2 cellular contexts compared by ENCODE assay signal in genomic region chr6:127073222-127073621, GRCh38.
TF ChIP-seq lines count a peak whose summit lies in the region.

No MANE protein-coding gene starts in this region.

TF ChIP-seq in IMR-90, 13 proteins besides CTCF, POLR2A, EP300 and RAD21:
- TF ChIP-seq RCOR1 (IDR thresholded peaks at IDR 0.05; ENCODE audit: insufficient replicate concordance, low read length) (no peak), ELK1 (IDR thresholded peaks at IDR 0.05; ENCODE audit: borderline replicate concordance, low read depth, low read length) (no peak), MAZ (IDR thresholded peaks at IDR 0.05; ENCODE audit: borderline replicate concordance, low read depth, low read length) (no peak), MAFK (IDR thresholded peaks at IDR 0.05; ENCODE audit: low read depth, low read length) (no peak), SMC3 (IDR thresholded peaks at IDR 0.05; ENCODE audit: low read depth, low read length) (no peak), NFE2L2 (IDR thresholded peaks at IDR 0.05; ENCODE audit: low read depth, low read length) (no peak), BHLHE40 (IDR thresholded peaks at IDR 0.05; ENCODE audit: low read depth, low read length) (no peak), CEBPB (IDR thresholded peaks at IDR 0.05; ENCODE audit: low read depth, low read length) (no peak), FOS (IDR thresholded peaks at IDR 0.05; ENCODE audit: low read depth, low read length) (no peak), MXI1 (IDR thresholded peaks at IDR 0.05; ENCODE audit: borderline replicate concordance, low read depth, low read length) (no peak), RFX5 (IDR thresholded peaks at IDR 0.05; ENCODE audit: low read depth, low read length) (no peak), CHD1 (IDR thresholded peaks at IDR 0.05; ENCODE audit: low read depth, low read length) (no peak)
- TF ChIP-seq, protein P1, sequence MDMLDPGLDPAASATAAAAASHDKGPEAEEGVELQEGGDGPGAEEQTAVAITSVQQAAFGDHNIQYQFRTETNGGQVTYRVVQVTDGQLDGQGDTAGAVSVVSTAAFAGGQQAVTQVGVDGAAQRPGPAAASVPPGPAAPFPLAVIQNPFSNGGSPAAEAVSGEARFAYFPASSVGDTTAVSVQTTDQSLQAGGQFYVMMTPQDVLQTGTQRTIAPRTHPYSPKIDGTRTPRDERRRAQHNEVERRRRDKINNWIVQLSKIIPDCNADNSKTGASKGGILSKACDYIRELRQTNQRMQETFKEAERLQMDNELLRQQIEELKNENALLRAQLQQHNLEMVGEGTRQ (IDR thresholded peaks at IDR 0.05; ENCODE audit: low read depth, low read length) = no peak

TF ChIP-seq in GM23338, 12 proteins besides CTCF, POLR2A, EP300 and RAD21:
- TF ChIP-seq POLR2AphosphoS5 (IDR thresholded peaks at IDR 0.05; ENCODE audit: low read depth) = no peak
- no peak for TF ChIP-seq EZH2phosphoT487 (IDR thresholded peaks at IDR 0.05; ENCODE audit: unreplicated experiment)
- TF ChIP-seq ZNF331 (CRISPR knock-in tag; IDR thresholded peaks at IDR 0.05; ENCODE audit: low read depth) = no peak
- no peak for TF ChIP-seq JUNB (IDR thresholded peaks at IDR 0.05; ENCODE audit: unreplicated experiment)
- TF ChIP-seq EZH2 (IDR thresholded peaks at IDR 0.05; ENCODE audit: low read depth, unreplicated experiment) = no peak
- no peak for TF ChIP-seq CREB1 (CRISPR knock-in tag; IDR thresholded peaks at IDR 0.05; ENCODE audit: low read depth)
- no peak for TF ChIP-seq STAT1 (IDR thresholded peaks at IDR 0.05; ENCODE audit: unreplicated experiment)
- TF ChIP-seq, protein P2, sequence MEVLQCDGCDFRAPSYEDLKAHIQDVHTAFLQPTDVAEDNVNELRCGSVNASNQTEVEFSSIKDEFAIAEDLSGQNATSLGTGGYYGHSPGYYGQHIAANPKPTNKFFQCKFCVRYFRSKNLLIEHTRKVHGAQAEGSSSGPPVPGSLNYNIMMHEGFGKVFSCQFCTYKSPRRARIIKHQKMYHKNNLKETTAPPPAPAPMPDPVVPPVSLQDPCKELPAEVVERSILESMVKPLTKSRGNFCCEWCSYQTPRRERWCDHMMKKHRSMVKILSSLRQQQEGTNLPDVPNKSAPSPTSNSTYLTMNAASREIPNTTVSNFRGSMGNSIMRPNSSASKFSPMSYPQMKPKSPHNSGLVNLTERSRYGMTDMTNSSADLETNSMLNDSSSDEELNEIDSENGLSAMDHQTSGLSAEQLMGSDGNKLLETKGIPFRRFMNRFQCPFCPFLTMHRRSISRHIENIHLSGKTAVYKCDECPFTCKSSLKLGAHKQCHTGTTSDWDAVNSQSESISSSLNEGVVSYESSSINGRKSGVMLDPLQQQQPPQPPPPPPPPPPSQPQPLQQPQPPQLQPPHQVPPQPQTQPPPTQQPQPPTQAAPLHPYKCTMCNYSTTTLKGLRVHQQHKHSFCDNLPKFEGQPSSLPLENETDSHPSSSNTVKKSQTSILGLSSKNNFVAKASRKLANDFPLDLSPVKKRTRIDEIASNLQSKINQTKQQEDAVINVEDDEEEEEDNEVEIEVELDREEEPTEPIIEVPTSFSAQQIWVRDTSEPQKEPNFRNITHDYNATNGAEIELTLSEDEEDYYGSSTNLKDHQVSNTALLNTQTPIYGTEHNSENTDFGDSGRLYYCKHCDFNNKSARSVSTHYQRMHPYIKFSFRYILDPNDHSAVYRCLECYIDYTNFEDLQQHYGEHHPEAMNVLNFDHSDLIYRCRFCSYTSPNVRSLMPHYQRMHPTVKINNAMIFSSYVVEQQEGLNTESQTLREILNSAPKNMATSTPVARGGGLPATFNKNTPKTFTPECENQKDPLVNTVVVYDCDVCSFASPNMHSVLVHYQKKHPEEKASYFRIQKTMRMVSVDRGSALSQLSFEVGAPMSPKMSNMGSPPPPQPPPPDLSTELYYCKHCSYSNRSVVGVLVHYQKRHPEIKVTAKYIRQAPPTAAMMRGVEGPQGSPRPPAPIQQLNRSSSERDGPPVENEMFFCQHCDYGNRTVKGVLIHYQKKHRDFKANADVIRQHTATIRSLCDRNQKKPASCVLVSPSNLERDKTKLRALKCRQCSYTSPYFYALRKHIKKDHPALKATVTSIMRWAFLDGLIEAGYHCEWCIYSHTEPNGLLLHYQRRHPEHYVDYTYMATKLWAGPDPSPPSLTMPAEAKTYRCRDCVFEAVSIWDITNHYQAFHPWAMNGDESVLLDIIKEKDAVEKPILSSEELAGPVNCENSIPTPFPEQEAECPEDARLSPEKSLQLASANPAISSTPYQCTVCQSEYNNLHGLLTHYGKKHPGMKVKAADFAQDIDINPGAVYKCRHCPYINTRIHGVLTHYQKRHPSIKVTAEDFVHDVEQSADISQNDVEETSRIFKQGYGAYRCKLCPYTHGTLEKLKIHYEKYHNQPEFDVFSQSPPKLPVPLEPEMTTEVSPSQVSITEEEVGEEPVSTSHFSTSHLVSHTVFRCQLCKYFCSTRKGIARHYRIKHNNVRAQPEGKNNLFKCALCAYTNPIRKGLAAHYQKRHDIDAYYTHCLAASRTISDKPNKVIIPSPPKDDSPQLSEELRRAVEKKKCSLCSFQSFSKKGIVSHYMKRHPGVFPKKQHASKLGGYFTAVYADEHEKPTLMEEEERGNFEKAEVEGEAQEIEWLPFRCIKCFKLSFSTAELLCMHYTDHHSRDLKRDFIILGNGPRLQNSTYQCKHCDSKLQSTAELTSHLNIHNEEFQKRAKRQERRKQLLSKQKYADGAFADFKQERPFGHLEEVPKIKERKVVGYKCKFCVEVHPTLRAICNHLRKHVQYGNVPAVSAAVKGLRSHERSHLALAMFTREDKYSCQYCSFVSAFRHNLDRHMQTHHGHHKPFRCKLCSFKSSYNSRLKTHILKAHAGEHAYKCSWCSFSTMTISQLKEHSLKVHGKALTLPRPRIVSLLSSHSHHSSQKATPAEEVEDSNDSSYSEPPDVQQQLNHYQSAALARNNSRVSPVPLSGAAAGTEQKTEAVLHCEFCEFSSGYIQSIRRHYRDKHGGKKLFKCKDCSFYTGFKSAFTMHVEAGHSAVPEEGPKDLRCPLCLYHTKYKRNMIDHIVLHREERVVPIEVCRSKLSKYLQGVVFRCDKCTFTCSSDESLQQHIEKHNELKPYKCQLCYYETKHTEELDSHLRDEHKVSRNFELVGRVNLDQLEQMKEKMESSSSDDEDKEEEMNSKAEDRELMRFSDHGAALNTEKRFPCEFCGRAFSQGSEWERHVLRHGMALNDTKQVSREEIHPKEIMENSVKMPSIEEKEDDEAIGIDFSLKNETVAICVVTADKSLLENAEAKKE (CRISPR knock-in tag; IDR thresholded peaks at IDR 0.05) = no peak
- no peak for TF ChIP-seq ZNF114 (CRISPR knock-in tag; IDR thresholded peaks at IDR 0.05)
- TF ChIP-seq NANOG (IDR thresholded peaks at IDR 0.05; ENCODE audit: borderline replicate concordance) = no peak
- no peak for TF ChIP-seq ETS1 (IDR thresholded peaks at IDR 0.05)
- TF ChIP-seq, protein P3, sequence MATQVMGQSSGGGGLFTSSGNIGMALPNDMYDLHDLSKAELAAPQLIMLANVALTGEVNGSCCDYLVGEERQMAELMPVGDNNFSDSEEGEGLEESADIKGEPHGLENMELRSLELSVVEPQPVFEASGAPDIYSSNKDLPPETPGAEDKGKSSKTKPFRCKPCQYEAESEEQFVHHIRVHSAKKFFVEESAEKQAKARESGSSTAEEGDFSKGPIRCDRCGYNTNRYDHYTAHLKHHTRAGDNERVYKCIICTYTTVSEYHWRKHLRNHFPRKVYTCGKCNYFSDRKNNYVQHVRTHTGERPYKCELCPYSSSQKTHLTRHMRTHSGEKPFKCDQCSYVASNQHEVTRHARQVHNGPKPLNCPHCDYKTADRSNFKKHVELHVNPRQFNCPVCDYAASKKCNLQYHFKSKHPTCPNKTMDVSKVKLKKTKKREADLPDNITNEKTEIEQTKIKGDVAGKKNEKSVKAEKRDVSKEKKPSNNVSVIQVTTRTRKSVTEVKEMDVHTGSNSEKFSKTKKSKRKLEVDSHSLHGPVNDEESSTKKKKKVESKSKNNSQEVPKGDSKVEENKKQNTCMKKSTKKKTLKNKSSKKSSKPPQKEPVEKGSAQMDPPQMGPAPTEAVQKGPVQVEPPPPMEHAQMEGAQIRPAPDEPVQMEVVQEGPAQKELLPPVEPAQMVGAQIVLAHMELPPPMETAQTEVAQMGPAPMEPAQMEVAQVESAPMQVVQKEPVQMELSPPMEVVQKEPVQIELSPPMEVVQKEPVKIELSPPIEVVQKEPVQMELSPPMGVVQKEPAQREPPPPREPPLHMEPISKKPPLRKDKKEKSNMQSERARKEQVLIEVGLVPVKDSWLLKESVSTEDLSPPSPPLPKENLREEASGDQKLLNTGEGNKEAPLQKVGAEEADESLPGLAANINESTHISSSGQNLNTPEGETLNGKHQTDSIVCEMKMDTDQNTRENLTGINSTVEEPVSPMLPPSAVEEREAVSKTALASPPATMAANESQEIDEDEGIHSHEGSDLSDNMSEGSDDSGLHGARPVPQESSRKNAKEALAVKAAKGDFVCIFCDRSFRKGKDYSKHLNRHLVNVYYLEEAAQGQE (IDR thresholded peaks at IDR 0.05; ENCODE audit: unreplicated experiment) = no peak
